7 cellular contexts compared by ENCODE assay signal in the genomic region with DNA sequence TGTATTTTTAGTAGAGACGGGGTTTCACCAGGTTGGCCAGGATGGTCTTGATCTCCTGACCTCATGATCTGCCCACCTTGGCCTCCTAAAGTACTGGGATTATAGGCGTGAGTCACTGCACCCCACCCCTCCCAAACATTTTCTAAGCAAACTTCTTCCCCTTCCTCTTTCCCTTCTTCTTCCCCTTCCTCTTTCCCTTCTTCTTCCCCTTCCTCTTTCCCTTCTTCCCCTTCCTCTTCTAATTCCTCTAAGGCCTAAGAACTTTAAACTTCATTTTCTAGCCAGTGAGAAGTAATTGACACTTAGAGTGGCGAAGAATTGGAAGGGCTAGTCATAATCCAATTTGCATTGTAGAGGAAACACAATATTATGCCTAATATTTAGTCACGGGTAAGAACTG. TPM values are rescaled to one million over a fixed set of nuclear protein-coding genes. Genes with fewer than 3 reads are reported as not detected.
"Had no signal": no experiment of that assay in that cellular context is flagged by ENCODE, and none has a peak within 500 bp of the region (broad histone marks: within the 10 kb centered on the region; RNA-seq: fewer than 3 reads in every experiment).

No MANE protein-coding gene starts in this region.

RNA-seq across cellular contexts. Expression of a gene that starts 9.4 kb away (rescaled TPM):
- total RNA-seq: LHCN-M2, MCF 10A, NCI-H460, OCI-LY7, PC-3, SJCRH30 had no signal
- polyA plus RNA-seq: IgD-negative memory B cell had no signal

RNA-seq across cellular contexts. Expression of a gene that starts 12.9 kb away (rescaled TPM):
- total RNA-seq: LHCN-M2, MCF 10A, NCI-H460, OCI-LY7, PC-3, SJCRH30 had no signal
